ENCODE assay signal across 16 cellular contexts in genomic region chr12:541676-542289, GRCh38.
DNase-seq lines count a peak whose midpoint lies in the region; ATAC-seq and TF ChIP-seq lines count a peak whose summit lies in the region.
"Had no signal": no experiment of that assay in that cellular context is flagged by ENCODE, and none has a peak within 500 bp of the region (broad histone marks: within the 10 kb centered on the region; RNA-seq: fewer than 3 reads in every experiment).

No MANE protein-coding gene starts in this region.

- peaks cover 15 to 51% (median 22%) of the 10 kb centered on the region in 5 donors for H3K27me3 Mint-ChIP-seq in naive thymus-derived CD8-positive, alpha-beta T cell
- H3K27me3 Mint-ChIP-seq in effector memory CD8-positive, alpha-beta T cell, result peaks cover 7 to 14% of the 10 kb centered on the region in 2 donors

- H3K4me3 ChIP-seq in ectodermal cell (ENCODE audit: insufficient read depth, low read depth, low read length), result no peak overlapping the region
- H3K4me3 ChIP-seq in testis, result no peak overlapping the region
- H3K4me3 ChIP-seq: ovary had no signal

- H3K4me1 Mint-ChIP-seq in naive thymus-derived CD8-positive, alpha-beta T cell, result peaks cover 25 to 50% (median 41%) of the 10 kb centered on the region in 4 donors
- peaks cover 21 to 37% of the 10 kb centered on the region in 2 donors for H3K4me1 Mint-ChIP-seq in effector memory CD8-positive, alpha-beta T cell (ENCODE audit: low read depth in 2 of 2)

- H3K27ac ChIP-seq in ectodermal cell (ENCODE audit: insufficient read depth, low read depth, low read length, poor library complexity, severe bottlenecking) (peak overlapping the region; percentile 76), testis (no peak overlapping the region)
- H3K27ac ChIP-seq: ovary had no signal

- no peak for ATAC-seq in naive thymus-derived CD8-positive, alpha-beta T cell
- no peak for ATAC-seq in GM21515 (IDR thresholded peaks at IDR 0.05; ENCODE audit: unreplicated experiment)
- no peak for ATAC-seq in effector memory CD8-positive, alpha-beta T cell (replicated peaks)
- ATAC-seq: activated CD8-positive, alpha-beta T cell treated with anti-CD3 and anti-CD28 coated beads for 36 hours; left colon; stimulated activated naive CD8-positive, alpha-beta T cell treated with anti-CD3 and anti-CD28 coated beads, Interleukin-15, amount 100 ng/mL, for 72 hours had no signal

- peaks cover 24% of the 10 kb centered on the region for H3K4me1 ChIP-seq in ectodermal cell (ENCODE audit: control insufficient read depth, insufficient read depth, low read length)
- peaks cover 15% of the 10 kb centered on the region for H3K4me1 ChIP-seq in testis

- H3K27me3 ChIP-seq in ectodermal cell (ENCODE audit: control insufficient read depth, insufficient read depth, low read length, poor library complexity, severe bottlenecking) (peaks cover 6% of the 10 kb centered on the region), testis (no peaks in the 10 kb centered on the region)
- H3K27me3 ChIP-seq: ovary had no signal

- peaks cover 0 to 5% (median 0%) of the 10 kb centered on the region in 3 donors for H3K36me3 Mint-ChIP-seq in naive thymus-derived CD8-positive, alpha-beta T cell
- H3K36me3 Mint-ChIP-seq in effector memory CD8-positive, alpha-beta T cell (ENCODE audit: insufficient read depth), result peaks cover 3% of the 10 kb centered on the region
- H3K36me3 Mint-ChIP-seq: CD4-positive, alpha-beta memory T cell had no signal

- no peak overlapping the region for H3K4me3 Mint-ChIP-seq in naive thymus-derived CD8-positive, alpha-beta T cell
- no peak overlapping the region for H3K4me3 Mint-ChIP-seq in effector memory CD8-positive, alpha-beta T cell
- H3K4me3 Mint-ChIP-seq: activated CD8-positive, alpha-beta T cell treated with anti-CD3 and anti-CD28 coated beads for 36 hours; CD4-positive, alpha-beta memory T cell; stimulated activated naive CD8-positive, alpha-beta T cell treated with anti-CD3 and anti-CD28 coated beads, Interleukin-15, amount 100 ng/mL, for 72 hours had no signal

- no peaks in the 10 kb centered on the region for H3K36me3 ChIP-seq in ectodermal cell (ENCODE audit: control insufficient read depth, insufficient read depth, low read length)
- no peaks in the 10 kb centered on the region for H3K36me3 ChIP-seq in testis (ENCODE audit: low read depth, missing control alignments)
- H3K36me3 ChIP-seq: ovary had no signal

- TF ChIP-seq CTCF in testis (IDR thresholded peaks at IDR 0.05), result no peak

- peak; percentile 67 for DNase-seq in NCI-H226
- DNase-seq in medulla oblongata (ENCODE audit: extremely low spot score), result peak; percentile 30
- DNase-seq in testis, result peak; percentile 28
- DNase-seq in NCI-H1436 (lab: John Stamatoyannopoulos, UW), result no peak
- DNase-seq in naive thymus-derived CD8-positive, alpha-beta T cell, result no peak
- DNase-seq in effector memory CD8-positive, alpha-beta T cell, result no peak
- DNase-seq: activated CD8-positive, alpha-beta T cell treated with anti-CD3 and anti-CD28 coated beads for 36 hours; activated gamma-delta T cell treated with Interleukin-2 at 50 U/mL for 16 hours; CD4-positive, alpha-beta memory T cell; foreskin fibroblast; left colon; ovary; stimulated activated naive CD8-positive, alpha-beta T cell treated with anti-CD3 and anti-CD28 coated beads, Interleukin-15, amount 100 ng/mL, for 72 hours; T-helper 9 cell had no signal

- no peaks in the 10 kb centered on the region for H3K9me3 ChIP-seq in ectodermal cell (ENCODE audit: control insufficient read depth, low read length)
- H3K9me3 ChIP-seq in testis, result no peaks in the 10 kb centered on the region
- H3K9me3 ChIP-seq: ovary had no signal

- POLR2A ChIA-PET in naive thymus-derived CD8-positive, alpha-beta T cell (lab: Charles Lee), result no interaction called here

- no peak for TF ChIP-seq POLR2A in testis (IDR thresholded peaks at IDR 0.05)

- intact Hi-C loops in testis (cut with DNase I; ENCODE audit: low total_unique reads), result no loop called here

- H3K27ac Mint-ChIP-seq in naive thymus-derived CD8-positive, alpha-beta T cell, result peak overlapping the region in 2 of 10 donors; percentile 28 to 31
- H3K27ac Mint-ChIP-seq in effector memory CD8-positive, alpha-beta T cell, result peak overlapping the region in 1 of 2 donors; percentile 81
- H3K27ac Mint-ChIP-seq: activated CD8-positive, alpha-beta T cell treated with anti-CD3 and anti-CD28 coated beads for 36 hours; CD4-positive, alpha-beta memory T cell; stimulated activated naive CD8-positive, alpha-beta T cell treated with anti-CD3 and anti-CD28 coated beads, Interleukin-15, amount 100 ng/mL, for 72 hours had no signal

- 59% methylated on average over 6 of the region's 8 CpGs for WGBS in ectodermal cell, 2 experiments
- 52 to 59% methylated on average over 8 of the region's 8 CpGs for WGBS in testis, 2 donors

- peaks cover 0 to 2% (median 0%) of the 10 kb centered on the region in 9 donors for H3K9me3 Mint-ChIP-seq in naive thymus-derived CD8-positive, alpha-beta T cell
- H3K9me3 Mint-ChIP-seq in effector memory CD8-positive, alpha-beta T cell, result no peaks in the 10 kb centered on the region
- H3K9me3 Mint-ChIP-seq: activated CD8-positive, alpha-beta T cell treated with anti-CD3 and anti-CD28 coated beads for 36 hours; CD4-positive, alpha-beta memory T cell; stimulated activated naive CD8-positive, alpha-beta T cell treated with anti-CD3 and anti-CD28 coated beads, Interleukin-15, amount 100 ng/mL, for 72 hours had no signal

Comparison
In these comparisons a context has a peak if more than half of its experiments do, and no peak if none do; other contexts are left out.
1. DNase-seq: peak in NCI-H226 (single experiment), medulla oblongata (single experiment) and testis (single experiment); none in NCI-H1436 (single experiment), naive thymus-derived CD8-positive, alpha-beta T cell (0 of 10) and effector memory CD8-positive, alpha-beta T cell (0 of 3).